In genomic region chr13:65725001-65725400, GRCh38 we compare ENCODE assay signal across 16 cellular contexts.
A peak's percentile ranks its signal among the peaks of the same experiment; 100 is the strongest.
DNase-seq lines count a peak whose midpoint lies in the region; ATAC-seq and TF ChIP-seq lines count a peak whose summit lies in the region.
"Had no signal": no experiment of that assay in that cellular context is flagged by ENCODE, and none has a peak within 500 bp of the region (broad histone marks: within the 10 kb centered on the region; RNA-seq: fewer than 3 reads in every experiment).

No MANE protein-coding gene starts in this region.

- no peak overlapping the region for H2BK120ac ChIP-seq in IMR-90 (ENCODE audit: low read depth, low read length)

- WGBS in IMR-90 (ENCODE audit: extremely low coverage in 2 of 2, insufficient read length in 1 of 2), 2 experiments, result no CpG with 5 or more reads among the region's 4 CpGs

- no peaks in the 10 kb centered on the region for H3K27me3 Mint-ChIP-seq in nephron (ENCODE audit: low read depth)

- TF ChIP-seq RAD21 in IMR-90 (IDR thresholded peaks at IDR 0.05; ENCODE audit: low read length), result no peak

- no peak overlapping the region for H2AK9ac ChIP-seq in IMR-90 (replicated peaks; ENCODE audit: low read depth, low read length, poor library complexity)

- no peak overlapping the region for H3K23ac ChIP-seq in IMR-90 (ENCODE audit: low read depth, low read length)

- no peak overlapping the region for H2BK5ac ChIP-seq in IMR-90 (ENCODE audit: low read depth, low read length, poor library complexity, severe bottlenecking)

- no peak overlapping the region for H4K91ac ChIP-seq in IMR-90 (ENCODE audit: insufficient read depth, low read depth, low read length)

- H3K36me3 Mint-ChIP-seq in nephron (ENCODE audit: low read depth), result no peaks in the 10 kb centered on the region
- H3K36me3 Mint-ChIP-seq: CD14-positive monocyte had no signal

- H2AFZ ChIP-seq in IMR-90 (replicated peaks; ENCODE audit: low read length, poor library complexity), result no peak overlapping the region

- H3K4ac ChIP-seq in IMR-90 (ENCODE audit: low read depth, low read length), result no peak overlapping the region

- no peaks in the 10 kb centered on the region for H3K36me3 ChIP-seq in IMR-90 (ENCODE audit: control insufficient read depth, insufficient read depth, low read length)
- H3K36me3 ChIP-seq in adipocyte (ENCODE audit: control insufficient read depth, insufficient read depth, low read length, severe bottlenecking), result no peaks in the 10 kb centered on the region
- no peaks in the 10 kb centered on the region for H3K36me3 ChIP-seq in lower lobe of right lung

- H3K27ac ChIP-seq in IMR-90 (ENCODE audit: insufficient read depth, low read length), result no peak overlapping the region
- no peak overlapping the region for H3K27ac ChIP-seq in lower lobe of right lung
- no peak overlapping the region for H3K27ac ChIP-seq in foreskin keratinocyte

- H3K27me3 ChIP-seq in IMR-90 (ENCODE audit: control insufficient read depth, insufficient read depth, low read length) (no peaks in the 10 kb centered on the region), adipocyte (replicated peaks; ENCODE audit: control insufficient read depth, insufficient read depth, low read length) (no peaks in the 10 kb centered on the region), lower lobe of right lung (ENCODE audit: low read depth) (no peaks in the 10 kb centered on the region), foreskin keratinocyte (no peaks in the 10 kb centered on the region)

- no peak overlapping the region for H2AK5ac ChIP-seq in IMR-90 (ENCODE audit: low read depth, low read length)

- no TSS peak for BruUV-seq in IMR-90 (replicated peaks; lab: Mats Ljungman, UMichigan)

- DNase-seq in IMR-90 (peak; percentile 8), adipocyte (ENCODE audit: low read depth) (peak; percentile 41), choroid plexus epithelial cell (ENCODE audit: low read depth) (peak; percentile 93), lower lobe of right lung (no peak), foreskin keratinocyte (no peak)
- no peak for DNase-seq in activated CD4-positive, alpha-beta T cell treated with anti-CD3 and anti-CD28 coated beads for 4 hours
- no peak for DNase-seq in stimulated activated naive CD4-positive, alpha-beta T cell (lab: John Stamatoyannopoulos, UW)
- DNase-seq: Caco-2; NCI-H1092 treated with DMSO at 0.1 percent for 48 hours; NCI-H1694; NCI-H2107; NCI-H69; NK-92 treated with Interleukin-12 subunit alpha and Interleukin-12 subunit beta, amount 100 ng/mL, for 24 hours had no signal

- no peak overlapping the region for H3K56ac ChIP-seq in IMR-90 (ENCODE audit: extremely low read depth, insufficient read depth, low read length)

- intact Hi-C loops in IMR-90 (cut with micrococcal nuclease), result no loop called here
- intact Hi-C loops in lower lobe of right lung (cut with DNase I), result no loop called here

- dilution Hi-C loops in IMR-90 (cut with HindIII; ENCODE audit: low sequenced_read_pairs, unreplicated experiment), result no loop called here

- H3K9me1 ChIP-seq in IMR-90 (ENCODE audit: insufficient read depth, low read length), result no peaks in the 10 kb centered on the region

- no peak overlapping the region for H4K5ac ChIP-seq in IMR-90 (ENCODE audit: low read depth, low read length)

- no peak overlapping the region for H3K4me2 ChIP-seq in IMR-90 (ENCODE audit: low read depth, low read length)

- H3K79me1 ChIP-seq in IMR-90 (ENCODE audit: low read depth in 1 of 2, low read length in 2 of 2), result no peaks in the 10 kb centered on the region

- H3K18ac ChIP-seq in IMR-90 (ENCODE audit: low read depth, low read length), result no peak overlapping the region

- no peak overlapping the region for H3K4me3 Mint-ChIP-seq in nephron
- H3K4me3 Mint-ChIP-seq: CD14-positive monocyte had no signal

- no peaks in the 10 kb centered on the region for H3K4me1 ChIP-seq in IMR-90 (ENCODE audit: control insufficient read depth, insufficient read depth, low read length)
- H3K4me1 ChIP-seq in adipocyte (ENCODE audit: control insufficient read depth, insufficient read depth, low read length), result no peaks in the 10 kb centered on the region
- H3K4me1 ChIP-seq in lower lobe of right lung, result no peaks in the 10 kb centered on the region
- no peaks in the 10 kb centered on the region for H3K4me1 ChIP-seq in foreskin keratinocyte
- H3K4me1 ChIP-seq: Caco-2 had no signal

- no peak overlapping the region for H3K14ac ChIP-seq in IMR-90 (replicated peaks; ENCODE audit: low read depth, low read length)

- TF ChIP-seq POLR2A in IMR-90 (IDR thresholded peaks at IDR 0.05; ENCODE audit: low read depth, low read length), result no peak

- no peak overlapping the region; the same call in 2 of the 3 replicates for H2BK15ac ChIP-seq in IMR-90 (ENCODE audit: low read depth, low read length)

- H4K20me1 ChIP-seq in IMR-90 (ENCODE audit: insufficient read depth, low read length), result no peaks in the 10 kb centered on the region

- POLR2A ChIA-PET in IMR-90 (lab: Charles Lee; ENCODE audit: unreplicated experiment), result no interaction called here

- ATAC-seq in IMR-90 (ENCODE audit: low read depth), result no peak
- no peak for ATAC-seq in lower lobe of right lung
- ATAC-seq in foreskin keratinocyte, result no peak
- ATAC-seq: HCT116 had no signal

- TF ChIP-seq CTCF in IMR-90 (conservative IDR thresholded peaks at IDR 0.05; ENCODE audit: low read depth, low read length) (no peak), choroid plexus epithelial cell (conservative IDR thresholded peaks at IDR 0.05; ENCODE audit: low read depth, low read length) (no peak), nephron (IDR thresholded peaks at IDR 0.05; ENCODE audit: unreplicated experiment in 3 of 3) (no peak), lower lobe of right lung (IDR thresholded peaks at IDR 0.05) (no peak), foreskin keratinocyte (conservative IDR thresholded peaks at IDR 0.05) (no peak)

- in situ Hi-C loops in IMR-90 (cut with MboI; ENCODE audit: low sequenced_read_pairs), result no loop called here

- H2BK20ac ChIP-seq in IMR-90 (ENCODE audit: low read depth, low read length), result no peak overlapping the region

- H4K8ac ChIP-seq in IMR-90 (ENCODE audit: low read depth in 2 of 2, low read length in 2 of 2), result no peak overlapping the region

- peak overlapping the region; percentile 7 to 65 (median 56) for H3K27ac Mint-ChIP-seq in nephron
- H3K27ac Mint-ChIP-seq: CD14-positive monocyte had no signal

- H3K4me3 ChIP-seq in IMR-90 (ENCODE audit: insufficient read depth, low read depth, low read length) (no peak overlapping the region), adipocyte (ENCODE audit: low read length) (no peak overlapping the region), choroid plexus epithelial cell (ENCODE audit: low read depth, low read length) (no peak overlapping the region), lower lobe of right lung (no peak overlapping the region)

- H3K9ac ChIP-seq in IMR-90 (ENCODE audit: low read depth, low read length), result no peak overlapping the region
- no peak overlapping the region for H3K9ac ChIP-seq in adipocyte (ENCODE audit: low read length)

- H3K4me1 Mint-ChIP-seq in nephron, result peaks cover 12% of the 10 kb centered on the region
- H3K4me1 Mint-ChIP-seq: CD14-positive monocyte had no signal

- H3K9me3 ChIP-seq in IMR-90 (ENCODE audit: control insufficient read depth, insufficient read depth, low read length), result no peaks in the 10 kb centered on the region
- no peaks in the 10 kb centered on the region for H3K9me3 ChIP-seq in adipocyte (ENCODE audit: control insufficient read depth, low read length)
- no peaks in the 10 kb centered on the region for H3K9me3 ChIP-seq in lower lobe of right lung
- H3K9me3 ChIP-seq: Caco-2 had no signal

- CTCF ChIA-PET in IMR-90 (lab: Yijun Ruan, JAX), result no interaction called here

- peaks cover 2% of the 10 kb centered on the region for H3K9me3 Mint-ChIP-seq in nephron

TF ChIP-seq in IMR-90, 13 proteins besides CTCF, POLR2A, EP300 and RAD21:
- TF ChIP-seq MAZ (IDR thresholded peaks at IDR 0.05; ENCODE audit: borderline replicate concordance, low read depth, low read length) (no peak), SMC3 (IDR thresholded peaks at IDR 0.05; ENCODE audit: low read depth, low read length) (no peak), RCOR1 (IDR thresholded peaks at IDR 0.05; ENCODE audit: insufficient replicate concordance, low read length) (no peak), CHD1 (IDR thresholded peaks at IDR 0.05; ENCODE audit: low read depth, low read length) (no peak), NFE2L2 (IDR thresholded peaks at IDR 0.05; ENCODE audit: low read depth, low read length) (no peak), MXI1 (IDR thresholded peaks at IDR 0.05; ENCODE audit: borderline replicate concordance, low read depth, low read length) (no peak), FOS (IDR thresholded peaks at IDR 0.05; ENCODE audit: low read depth, low read length) (no peak), RFX5 (IDR thresholded peaks at IDR 0.05; ENCODE audit: low read depth, low read length) (no peak)

Comparison
In these comparisons a context has a peak if more than half of its experiments do, and no peak if none do; other contexts are left out.
1. DNase-seq: peak in IMR-90 (single experiment), adipocyte (single experiment) and choroid plexus epithelial cell (single experiment); none in activated CD4-positive, alpha-beta T cell treated with anti-CD3 and anti-CD28 coated beads for 4 hours (0 of 2), lower lobe of right lung (single experiment), foreskin keratinocyte (0 of 2) and stimulated activated naive CD4-positive, alpha-beta T cell (0 of 6).